ENCODE assay signal across 9 cellular contexts in the genomic region with DNA sequence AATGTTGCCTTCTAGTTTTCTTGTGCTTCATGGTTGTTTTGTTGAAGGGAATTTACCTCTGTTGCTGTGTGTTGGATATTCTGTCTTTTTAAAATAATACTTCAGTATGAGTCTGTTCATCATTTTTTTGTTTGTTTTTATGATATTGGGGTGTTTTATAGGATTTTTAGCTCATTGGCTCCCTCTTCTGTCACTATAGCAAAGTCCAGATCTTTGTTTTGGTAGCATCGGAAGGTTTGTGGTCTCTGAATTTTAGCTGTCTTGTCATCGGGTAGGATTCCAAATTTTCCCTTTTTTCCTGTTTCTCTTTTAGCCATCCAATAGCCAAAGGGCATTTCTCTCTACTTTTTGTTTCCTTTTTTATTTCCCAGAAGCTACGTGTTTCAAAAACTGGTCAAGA.
A peak's percentile ranks its signal among the peaks of the same experiment; 100 is the strongest.
DNase-seq lines count a peak whose midpoint lies in the region; ATAC-seq, FAIRE-seq and TF ChIP-seq lines count a peak whose summit lies in the region.
"Had no signal": no experiment of that assay in that cellular context is flagged by ENCODE, and none has a peak within 500 bp of the region (broad histone marks: within the 10 kb centered on the region; RNA-seq: fewer than 3 reads in every experiment).

No MANE protein-coding gene starts in this region.

- H3K9me3 ChIP-seq in Loucy (ENCODE audit: insufficient read depth, low read depth, low read length) (peaks cover 10% of the 10 kb centered on the region; the same call in 1 of the 2 replicates), K562 (replicated peaks; ENCODE audit: control insufficient read depth, insufficient read depth, low read depth, low read length) (no peaks in the 10 kb centered on the region), neural cell (ENCODE audit: low read length) (no peaks in the 10 kb centered on the region), Peyer's patch (peaks cover 0 to 8% (median 0%) of the 10 kb centered on the region in 4 donors)

- CTCF ChIA-PET in K562 (lab: Yijun Ruan, JAX; ENCODE audit: low intra/inter-chr PET ratio) = interaction anchor here (0.7 kb wide), 1 partner anchor 673 kb away, joined by 3 read pairs; no protein-coding TSS in a partner anchor

- peaks cover 73% of the 10 kb centered on the region for H3K36me3 Mint-ChIP-seq in activated T-cell treated with anti-CD3 and anti-CD28 coated beads, Interleukin-2, amount 50 U/mL, for 24 hours (ENCODE audit: low read depth)

- TF ChIP-seq RAD21 in K562 (CRISPR knock-in tag; conservative IDR thresholded peaks at IDR 0.05 in 1 of 2, IDR thresholded peaks at IDR 0.05 in 1 of 2) (peak in 1 of 2 experiments; percentile 56; a peak in 2 of 4 replicates), neural cell (conservative IDR thresholded peaks at IDR 0.05) (peak; percentile 79)

- H3K9me3 Mint-ChIP-seq in activated T-cell treated with anti-CD3 and anti-CD28 coated beads, Interleukin-2, amount 50 U/mL, for 24 hours = peaks cover 42% of the 10 kb centered on the region

- no peak overlapping the region for H3K27ac Mint-ChIP-seq in activated T-cell treated with anti-CD3 and anti-CD28 coated beads, Interleukin-2, amount 50 U/mL, for 24 hours

- in situ Hi-C loops in K562 (cut with MboI) = no loop called here

- H3K9me1 ChIP-seq in K562 (ENCODE audit: control insufficient read depth, insufficient read depth, low read length) = no peaks in the 10 kb centered on the region

- intact Hi-C loops in K562 (cut with micrococcal nuclease) = loop anchor here (2.0 kb wide), 1 partner anchor 633 kb away; no protein-coding TSS in a partner anchor

- POLR2A ChIA-PET in K562 (lab: Yijun Ruan, JAX) = interaction anchor here (0.6 to 0.9 kb wide), 2 partner anchors 10 to 22 kb away, joined by 3 to 4 read pairs; no protein-coding TSS in a partner anchor

- TF ChIP-seq EP300 in K562 (IDR thresholded peaks at IDR 0.05; ENCODE audit: low read length) (no peak), neural cell (conservative IDR thresholded peaks at IDR 0.05; ENCODE audit: poor library complexity, severe bottlenecking) (no peak)

- H3K36me3 ChIP-seq in Loucy (ENCODE audit: insufficient read depth, low read length) (peaks cover 7% of the 10 kb centered on the region; the same call in 1 of the 2 replicates), K562 (ENCODE audit: control insufficient read depth, insufficient read depth, low read length) (no peaks in the 10 kb centered on the region), neural cell (ENCODE audit: insufficient read depth, low read length) (no peaks in the 10 kb centered on the region), Peyer's patch (no peaks in the 10 kb centered on the region)

- H2AFZ ChIP-seq in Loucy (ENCODE audit: low read length) (no peak overlapping the region), K562 (ENCODE audit: low read depth, low read length) (no peak overlapping the region), neural cell (ENCODE audit: low read depth, low read length) (no peak overlapping the region)

- FAIRE-seq in G401.6 (lab: Jason Lieb, UNC) (peak; percentile 67), K562 (lab: Jason Lieb, UNC) (peak; percentile 79)

- H3K27me3 Mint-ChIP-seq in activated T-cell treated with anti-CD3 and anti-CD28 coated beads, Interleukin-2, amount 50 U/mL, for 24 hours = no peaks in the 10 kb centered on the region

- no peak for TF ChIP-seq POLR2A in K562 (conservative IDR thresholded peaks at IDR 0.05)
- TF ChIP-seq POLR2A in Peyer's patch (IDR thresholded peaks at IDR 0.05) = no peak

- BruUV-seq in K562 (replicated peaks; lab: Mats Ljungman, UMichigan) = no TSS peak

- no peak overlapping the region for H3K4me2 ChIP-seq in Loucy (ENCODE audit: low read depth, low read length, poor library complexity, severe bottlenecking)
- H3K4me2 ChIP-seq in K562 (ENCODE audit: insufficient read depth, low read length) = no peak overlapping the region
- no peak overlapping the region for H3K4me2 ChIP-seq in neural cell (ENCODE audit: low read length)

- no peaks in the 10 kb centered on the region for H4K20me1 ChIP-seq in Loucy (ENCODE audit: insufficient read depth, low read length, poor library complexity, severe bottlenecking)
- no peaks in the 10 kb centered on the region for H4K20me1 ChIP-seq in K562 (replicated peaks; ENCODE audit: control insufficient read depth, insufficient read depth, low read length)
- H4K20me1 ChIP-seq in neural cell (ENCODE audit: insufficient read depth) = no peaks in the 10 kb centered on the region

- no peak overlapping the region for H3K27ac ChIP-seq in K562 (ENCODE audit: extremely low read depth, low read depth, low read length)
- no peak overlapping the region for H3K27ac ChIP-seq in neural cell (ENCODE audit: low read length)
- no peak overlapping the region for H3K27ac ChIP-seq in Peyer's patch

- H3K9ac ChIP-seq in Loucy (ENCODE audit: low read depth, low read length, poor library complexity, severe bottlenecking) (no peak overlapping the region), K562 (ENCODE audit: insufficient read depth in 1 of 2, low read depth in 2 of 2, low read length in 2 of 2) (no peak overlapping the region), neural cell (ENCODE audit: low read length) (no peak overlapping the region)

- TF ChIP-seq CTCF in Loucy (conservative IDR thresholded peaks at IDR 0.05; ENCODE audit: low read length) (peak; percentile 75), K562 (IDR thresholded peaks at IDR 0.05 in 2 of 3, conservative IDR thresholded peaks at IDR 0.05 in 1 of 3; ENCODE audit: insufficient read depth in 2 of 3, low read depth in 1 of 3, low read length in 3 of 3) (peak; percentile 8 to 65 (median 62); a peak in 5 of 6 replicates), neural cell (IDR thresholded peaks at IDR 0.05; ENCODE audit: poor library complexity, severe bottlenecking) (peak; percentile 71), Peyer's patch (IDR thresholded peaks at IDR 0.05) (peak in 3 of 6 experiments; percentile 11 to 15 (median 13))

- H3F3A ChIP-seq in Loucy (ENCODE audit: low read depth) (no peaks in the 10 kb centered on the region), neural cell (ENCODE audit: insufficient read depth, low read length, poor library complexity, severe bottlenecking) (no peaks in the 10 kb centered on the region)

- ATAC-seq in K562 = peak; percentile 56; the same call in 1 of the 3 replicates
- no peak for ATAC-seq in GM18858 (IDR thresholded peaks at IDR 0.05; ENCODE audit: unreplicated experiment)

- H3K9me2 ChIP-seq in Loucy (replicated peaks; ENCODE audit: low read depth, low read length) = no peaks in the 10 kb centered on the region
- no peaks in the 10 kb centered on the region for H3K9me2 ChIP-seq in neural cell (ENCODE audit: insufficient read depth, low read length)

- H3K79me2 ChIP-seq in Loucy (ENCODE audit: insufficient read depth, low read length) (peaks cover 8% of the 10 kb centered on the region; the same call in 1 of the 2 replicates), K562 (ENCODE audit: control insufficient read depth, insufficient read depth, low read length) (no peaks in the 10 kb centered on the region; the same call in 2 of the 3 replicates), neural cell (replicated peaks; ENCODE audit: insufficient read depth, low read length) (no peaks in the 10 kb centered on the region)

- H3K4me1 ChIP-seq in Loucy (ENCODE audit: insufficient read depth, low read length, poor library complexity, severe bottlenecking) (no peaks in the 10 kb centered on the region), K562 (replicated peaks in 1 of 2; ENCODE audit: control insufficient read depth in 2 of 2, insufficient read depth in 2 of 2, low read length in 2 of 2) (no peaks in the 10 kb centered on the region), Peyer's patch (no peaks in the 10 kb centered on the region)

- 30% methylated on average over 3 of the region's 3 CpGs for WGBS in K562 (ENCODE audit: insufficient coverage, low coverage, missing lambda C conversion rate)

- H3K4me1 Mint-ChIP-seq in activated T-cell treated with anti-CD3 and anti-CD28 coated beads, Interleukin-2, amount 50 U/mL, for 24 hours (ENCODE audit: low read depth) = peaks cover 14% of the 10 kb centered on the region

- H3K4me3 ChIP-seq in Loucy (ENCODE audit: low read length, poor library complexity, severe bottlenecking) (no peak overlapping the region), K562 (no peak overlapping the region), neural cell (ENCODE audit: low read length) (no peak overlapping the region), Peyer's patch (no peak overlapping the region)

- H3K27me3 ChIP-seq in Loucy (ENCODE audit: insufficient read depth, low read length, poor library complexity, severe bottlenecking) = no peaks in the 10 kb centered on the region
- no peaks in the 10 kb centered on the region for H3K27me3 ChIP-seq in K562 (ENCODE audit: control insufficient read depth in 2 of 2, insufficient read depth in 2 of 2, low read length in 2 of 2)
- no peaks in the 10 kb centered on the region for H3K27me3 ChIP-seq in neural cell (ENCODE audit: insufficient read depth, low read depth, low read length)
- H3K27me3 ChIP-seq in Peyer's patch = no peaks in the 10 kb centered on the region

- DNase-seq in K562 (ENCODE audit: extremely low read depth in 1 of 4, low spot score in 3 of 4) (peak in 3 of 4 experiments; percentile 14 to 32 (median 23)), Peyer's patch (no peak), NCI-H446 (lab: John Stamatoyannopoulos, UW) (no peak)
- DNase-seq in activated T-cell treated with anti-CD3 and anti-CD28 coated beads, Interleukin-2, amount 50 U/mL, for 24 hours = no peak
- DNase-seq: activated effector memory CD4-positive, alpha-beta T cell treated with anti-CD3 and anti-CD28 coated beads, Interleukin-2, amount 50 U/mL, for 16 hours had no signal

- no peak overlapping the region for H3K4me3 Mint-ChIP-seq in activated T-cell treated with anti-CD3 and anti-CD28 coated beads, Interleukin-2, amount 50 U/mL, for 24 hours

TF ChIP-seq in neural cell, 6 proteins besides CTCF, POLR2A, EP300 and RAD21:
- TF ChIP-seq POLR2AphosphoS5 (IDR thresholded peaks at IDR 0.05) = no peak
- TF ChIP-seq MXI1 (conservative IDR thresholded peaks at IDR 0.05; ENCODE audit: poor library complexity, severe bottlenecking) = no peak
- TF ChIP-seq SMC3 (conservative IDR thresholded peaks at IDR 0.05; ENCODE audit: poor library complexity) = peak; percentile 80
- no peak for TF ChIP-seq TAF1 (IDR thresholded peaks at IDR 0.05; ENCODE audit: low read depth)
- no peak for TF ChIP-seq EZH2 (IDR thresholded peaks at IDR 0.05; ENCODE audit: borderline replicate concordance, insufficient read depth, low read length, poor library complexity, severe bottlenecking)

Comparison
In these comparisons a context has a peak if more than half of its experiments do, and no peak if none do; other contexts are left out.
1. DNase-seq: peak in K562 (3 of 4); none in activated T-cell treated with anti-CD3 and anti-CD28 coated beads, Interleukin-2, amount 50 U/mL, for 24 hours (single experiment), Peyer's patch (0 of 3) and NCI-H446 (0 of 2).